In genomic region chrX:154918060-154918483, GRCh38 we compare ENCODE assay signal across 8 cellular contexts. TPM values are rescaled to one million over a fixed set of nuclear protein-coding genes. Genes with fewer than 3 reads are reported as not detected.
DNase-seq lines count a peak whose midpoint lies in the region; ATAC-seq and TF ChIP-seq lines count a peak whose summit lies in the region.

No MANE protein-coding gene starts in this region.

- no peak for TF ChIP-seq POLR2A in tibial nerve (IDR thresholded peaks at IDR 0.05)

- no peaks in the 10 kb centered on the region for H3K9me3 Mint-ChIP-seq in activated CD4-positive, alpha-beta memory T cell treated with anti-CD3 and anti-CD28 coated beads for 36 hours

- WGBS in tibial nerve, 2 donors: 5 to 16% methylated on average over 5 of the region's 5 CpGs

- peak; percentile 36 to 58 (median 42) for TF ChIP-seq CTCF in tibial nerve (IDR thresholded peaks at IDR 0.05)

- H3K4me3 Mint-ChIP-seq in activated CD4-positive, alpha-beta memory T cell treated with anti-CD3 and anti-CD28 coated beads for 36 hours: peak overlapping the region; percentile 54

- H3K27ac ChIP-seq in epithelial cell of prostate: no peak overlapping the region
- no peak overlapping the region for H3K27ac ChIP-seq in tibial nerve

- H3K4me1 ChIP-seq in tibial nerve: no peaks in the 10 kb centered on the region

- DNase-seq in Daoy (ENCODE audit: low read depth) (peak; percentile 60), NCI-H345 treated with DMSO at 0.1 percent for 48 hours (lab: John Stamatoyannopoulos, UW; ENCODE audit: unreplicated experiment) (peak; percentile 50), epithelial cell of prostate (ENCODE audit: low read depth, low spot score) (peak; percentile 14), mucosa of gallbladder (ENCODE audit: low spot score) (peak; percentile 56), tibial nerve (ENCODE audit: low spot score in 2 of 2) (peak; percentile 14 to 47)
- DNase-seq in activated CD4-positive, alpha-beta memory T cell treated with anti-CD3 and anti-CD28 coated beads for 36 hours: peak; percentile 20

- H3K4me3 ChIP-seq in tibial nerve: peak overlapping the region in 1 of 4 donors; percentile 10

- TF ChIP-seq EP300 in tibial nerve (IDR thresholded peaks at IDR 0.05): no peak

- no peak overlapping the region for H3K27ac Mint-ChIP-seq in activated CD4-positive, alpha-beta memory T cell treated with anti-CD3 and anti-CD28 coated beads for 36 hours

- H3K4me1 Mint-ChIP-seq in activated CD4-positive, alpha-beta memory T cell treated with anti-CD3 and anti-CD28 coated beads for 36 hours (ENCODE audit: low read depth): peaks cover 1% of the 10 kb centered on the region

- no peaks in the 10 kb centered on the region for H3K27me3 ChIP-seq in tibial nerve

- CTCF ChIA-PET in activated CD4-positive, alpha-beta memory T cell treated with anti-CD3 and anti-CD28 coated beads for 36 hours (lab: Charles Lee): interaction anchor here (0.7 to 2.5 kb wide), 25 partner anchors 9 to 346 kb away, joined by 3 to 20 read pairs (median 4); partner anchors contain the start of gene RAB39B

- intact Hi-C loops in activated CD4-positive, alpha-beta memory T cell treated with anti-CD3 and anti-CD28 coated beads for 36 hours (cut with micrococcal nuclease): loop anchor here (1.0 kb wide), 1 partner anchor 62 kb away; no protein-coding TSS in a partner anchor

- POLR2A ChIA-PET in activated CD4-positive, alpha-beta memory T cell treated with anti-CD3 and anti-CD28 coated beads for 36 hours (lab: Charles Lee): no interaction called here

- no peaks in the 10 kb centered on the region for H3K36me3 ChIP-seq in tibial nerve

- H3K36me3 Mint-ChIP-seq in activated CD4-positive, alpha-beta memory T cell treated with anti-CD3 and anti-CD28 coated beads for 36 hours: no peaks in the 10 kb centered on the region

- peaks cover 2% of the 10 kb centered on the region for H3K27me3 Mint-ChIP-seq in activated CD4-positive, alpha-beta memory T cell treated with anti-CD3 and anti-CD28 coated beads for 36 hours

- ATAC-seq in HG02798 (IDR thresholded peaks at IDR 0.05; ENCODE audit: poor library complexity, unreplicated experiment): peak; percentile 57
- no peak for ATAC-seq in GM19452 (IDR thresholded peaks at IDR 0.05; ENCODE audit: unreplicated experiment)

- no peaks in the 10 kb centered on the region for H3K9me3 ChIP-seq in tibial nerve

RNA-seq across cellular contexts. Expression of gene F8A1, which starts 31.9 kb away (rescaled TPM):
- 4.4 and 4.7 TPM in 2 replicates for total RNA-seq in Daoy (2014; rRNA removed; shearing (Covaris generic))
- 10 to 100 TPM; 42.9 to 43.3 TPM for total RNA-seq in activated CD4-positive, alpha-beta memory T cell treated with anti-CD3 and anti-CD28 coated beads for 36 hours
- total RNA-seq in mucosa of gallbladder: 31.7 TPM
- total RNA-seq in tibial nerve: 10 to 100 TPM in 3 of 4 donors, 1 to 10 TPM in 1; 5.5 to 27.3 (median 13.6) TPM
